In the genomic region with DNA sequence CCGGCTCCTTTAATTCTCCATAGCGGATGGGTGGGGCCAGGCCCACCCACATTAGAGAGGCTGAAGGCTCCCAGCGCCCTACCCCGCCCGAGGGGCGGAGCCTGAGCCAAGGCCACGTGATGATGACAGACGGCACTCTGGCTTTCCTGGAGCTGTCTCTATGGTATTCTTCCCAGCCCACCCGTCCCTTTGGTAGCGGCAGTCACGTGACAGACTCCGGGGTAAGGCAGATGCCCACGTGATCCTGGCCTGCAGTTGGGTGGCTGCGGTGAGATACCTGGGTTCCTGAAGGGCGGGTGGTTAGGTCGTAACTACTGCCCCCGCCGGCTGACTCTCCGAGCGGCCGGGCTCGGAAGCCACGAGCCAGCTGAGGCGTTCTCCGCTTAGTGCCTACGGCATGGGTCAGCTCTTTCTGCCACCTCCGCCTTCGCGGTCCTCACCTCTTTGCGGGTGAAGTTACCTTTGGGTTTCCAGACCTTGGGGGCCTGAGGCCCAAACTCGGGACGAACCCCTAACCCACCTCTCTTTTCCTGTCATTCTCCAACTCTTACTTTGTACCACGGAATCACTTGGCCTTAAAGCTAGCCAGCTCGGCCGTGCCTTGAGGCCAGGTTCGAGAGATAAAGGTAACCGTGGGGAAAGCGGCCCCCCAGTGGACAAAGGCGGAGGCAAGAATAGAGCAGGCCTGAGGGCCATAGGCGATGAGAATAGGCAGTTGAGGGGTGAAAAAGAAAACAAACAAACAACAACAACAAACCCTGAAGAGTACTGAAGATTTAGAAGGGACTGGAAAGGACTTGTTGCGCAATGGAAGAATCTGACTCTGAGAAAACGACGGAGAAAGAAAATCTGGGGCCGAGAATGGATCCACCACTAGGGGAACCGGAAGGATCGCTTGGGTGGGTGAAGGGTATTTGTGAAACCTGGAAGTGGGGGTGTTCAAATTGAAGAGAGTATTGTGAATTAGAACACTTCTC, we compare ENCODE assay signal across 8 cellular contexts. TPM values are rescaled to one million over a fixed set of nuclear protein-coding genes. Genes with fewer than 3 reads are reported as not detected.
DNase-seq lines count a peak whose midpoint lies in the region; ATAC-seq and TF ChIP-seq lines count a peak whose summit lies in the region.

A gene with protein sequence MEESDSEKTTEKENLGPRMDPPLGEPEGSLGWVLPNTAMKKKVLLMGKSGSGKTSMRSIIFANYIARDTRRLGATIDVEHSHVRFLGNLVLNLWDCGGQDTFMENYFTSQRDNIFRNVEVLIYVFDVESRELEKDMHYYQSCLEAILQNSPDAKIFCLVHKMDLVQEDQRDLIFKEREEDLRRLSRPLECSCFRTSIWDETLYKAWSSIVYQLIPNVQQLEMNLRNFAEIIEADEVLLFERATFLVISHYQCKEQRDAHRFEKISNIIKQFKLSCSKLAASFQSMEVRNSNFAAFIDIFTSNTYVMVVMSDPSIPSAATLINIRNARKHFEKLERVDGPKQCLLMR (plus strand): TSS at position 229 of the 977 bp plus-strand sequence. CDS start 579 bp downstream, at position 808.

- no peaks in the 10 kb centered on the region for H3K9me3 ChIP-seq in OCI-LY7 (ENCODE audit: low read length)
- H3K9me3 ChIP-seq in mucosa of descending colon, result no peaks in the 10 kb centered on the region

- H3K79me2 ChIP-seq in OCI-LY7 (ENCODE audit: insufficient read depth, low read depth, low read length), result peaks cover 10% of the 10 kb centered on the region; the same call in 1 of the 2 replicates

- peak within 1 kb of the TSS; percentile 95 for H3K4me2 ChIP-seq in OCI-LY7 (ENCODE audit: low read length)

- intact Hi-C loops in OCI-LY7 (cut with micrococcal nuclease; ENCODE audit: unreplicated experiment) (loop anchor here (10.0 kb wide), 1 partner anchor 847 kb away; a partner anchor contains a TSS), mucosa of descending colon (cut with DNase I, micrococcal nuclease) (no loop called here)

- POLR2A ChIA-PET in OCI-LY7 (lab: Charles Lee), result interaction anchor here (1.2 to 1.3 kb wide), 2 partner anchors 46 to 266 kb away, joined by 3 to 4 read pairs; a partner anchor contains a TSS

- BruUV-seq in OCI-LY7 (replicated peaks; lab: Mats Ljungman, UMichigan), result TSS peak; percentile 80

- CTCF ChIA-PET in OCI-LY7 (lab: Charles Lee; ENCODE audit: unreplicated experiment), result no interaction called here

- H3K4me3 ChIP-seq in OCI-LY7 (ENCODE audit: low read depth, low read length, poor library complexity, severe bottlenecking) (peak within 1 kb of the TSS; percentile 85), mucosa of descending colon (peak within 1 kb of the TSS; percentile 36)

- peaks cover 17% of the 10 kb centered on the region for H3K36me3 ChIP-seq in OCI-LY7 (ENCODE audit: insufficient read depth, low read length)
- H3K36me3 ChIP-seq in mucosa of descending colon (ENCODE audit: low read depth), result no peaks in the 10 kb centered on the region

- H3K4me1 ChIP-seq in OCI-LY7 (ENCODE audit: insufficient read depth, low read length, poor library complexity, severe bottlenecking), result peaks cover 10% of the 10 kb centered on the region
- no peaks in the 10 kb centered on the region for H3K4me1 ChIP-seq in mucosa of descending colon (ENCODE audit: low read depth)

- DNase-seq in DMS114 treated with DMSO at 0.1 percent for 48 hours (lab: John Stamatoyannopoulos, UW; ENCODE audit: unreplicated experiment), result peak; percentile 89
- DNase-seq in HuH-7.5 (ENCODE audit: low spot score), result peak; percentile 51
- DNase-seq in OCI-LY7 (ENCODE audit: low spot score), result peak; percentile 94
- DNase-seq in activated T-cell treated with anti-CD3 and anti-CD28 coated beads for 48 hours (ENCODE audit: low read depth), result peak; percentile 85
- peak; percentile 66 for DNase-seq in epithelial cell of prostate (ENCODE audit: low read depth, low spot score)
- DNase-seq in mucosa of descending colon, result peak; percentile 95 to 96 (median 95)
- peak; percentile 85 for DNase-seq in stimulated activated CD8-positive, alpha-beta memory T cell treated with anti-CD3 and anti-CD28 coated beads, Interleukin-4, amount 100 ng/mL, for 24 hours (ENCODE audit: low read depth)

- ATAC-seq in GM21526 (IDR thresholded peaks at IDR 0.05; ENCODE audit: low FRiP score, unreplicated experiment) (peak; percentile 95), mucosa of descending colon (peak; percentile 100)

- TF ChIP-seq CTCF in OCI-LY7 (conservative IDR thresholded peaks at IDR 0.05; ENCODE audit: low read length), result peak; percentile 83
- TF ChIP-seq CTCF in mucosa of descending colon (IDR thresholded peaks at IDR 0.05), result peak; percentile 17

- H2AFZ ChIP-seq in OCI-LY7 (ENCODE audit: low read length), result peak within 1 kb of the TSS; percentile 91

- no peaks in the 10 kb centered on the region for H4K20me1 ChIP-seq in OCI-LY7 (ENCODE audit: insufficient read depth, low read length)

- H3K27ac ChIP-seq in OCI-LY7 (ENCODE audit: low read depth, low read length, poor library complexity, severe bottlenecking), result peak within 1 kb of the TSS; percentile 66
- H3K27ac ChIP-seq in epithelial cell of prostate, result peak within 1 kb of the TSS; percentile 75

- H3K9me2 ChIP-seq in OCI-LY7 (ENCODE audit: insufficient read depth, low read length), result no peaks in the 10 kb centered on the region

RNA-seq across cellular contexts. Expression of the gene that starts here (rescaled TPM):
- 9.6 and 10.4 TPM in 2 replicates for total RNA-seq in OCI-LY7 (2014; rRNA removed; shearing (Covaris generic))
- total RNA-seq in OCI-LY7 (2022), result 11.9 and 13.2 TPM in 2 replicates
- total RNA-seq in mucosa of descending colon, result 10 to 100 TPM in 2 of 3 donors, 1 to 10 TPM in 1; 8.9 to 17.4 (median 11.3) TPM

Comparison
In these comparisons a context has a peak if more than half of its experiments do, and no peak if none do; other contexts are left out.
1. Peak in every context shown above with its lines: DNase-seq, ATAC-seq, H3K4me3 ChIP-seq and H3K27ac ChIP-seq.